Comparison of ENCODE assay signal across 10 cellular contexts in genomic region chr15:81361891-81362290, GRCh38. TPM values are rescaled to one million over a fixed set of nuclear protein-coding genes. Genes with fewer than 3 reads are reported as not detected.
"Had no signal": no experiment of that assay in that cellular context is flagged by ENCODE, and none has a peak within 500 bp of the region (broad histone marks: within the 10 kb centered on the region; RNA-seq: fewer than 3 reads in every experiment).

No MANE protein-coding gene starts in this region.

- H3K4me3 Mint-ChIP-seq: GM23338, H9, HFFc6 had no signal

- H3K9ac ChIP-seq: GM23248 had no signal

- H3K4me1 ChIP-seq: HAP-1 had no signal

- H3K4me2 ChIP-seq: GM23338 had no signal

- H3K9me3 Mint-ChIP-seq: GM23338, H9, HFFc6 had no signal

- DNase-seq: GM23248, GOT3, H7, H9, HCEC 1CT, HFFc6 had no signal

- H3K27ac ChIP-seq: GM23248 had no signal

- H3K27ac Mint-ChIP-seq: GM23338, HFFc6 had no signal

- H3K36me3 ChIP-seq: HAP-1 had no signal

- H3K4me3 ChIP-seq: GM23248, GM23338, HAP-1 had no signal

- H2AFZ ChIP-seq: GM23248, GM23338 had no signal

RNA-seq across cellular contexts. Expression of gene TMC3, which starts 12.1 kb away (rescaled TPM):
- total RNA-seq: GM23248, GM23338, H1, H4, H7, H9, HFFc6 had no signal
- polyA plus RNA-seq: GM23248, H1 had no signal
